13 cellular contexts compared by ENCODE assay signal in genomic region chr10:30803901-30804322, GRCh38.
DNase-seq lines count a peak whose midpoint lies in the region; ATAC-seq and TF ChIP-seq lines count a peak whose summit lies in the region.
"Had no signal": no experiment of that assay in that cellular context is flagged by ENCODE, and none has a peak within 500 bp of the region (broad histone marks: within the 10 kb centered on the region; RNA-seq: fewer than 3 reads in every experiment).

No MANE protein-coding gene starts in this region.

- peak overlapping the region in 1 of 3 experiments; percentile 20 for H3K4me3 Mint-ChIP-seq in nephron
- H3K4me3 Mint-ChIP-seq: activated CD4-positive, alpha-beta T cell treated with anti-CD3 and anti-CD28 coated beads, Interleukin-2, amount 10 ng/mL, durations not matched to agents 7 days and 5 days; GM23338 had no signal

- H3K9me3 Mint-ChIP-seq in nephron, result no peaks in the 10 kb centered on the region

- peak overlapping the region; percentile 75 to 100 (median 99) for H3K27ac Mint-ChIP-seq in nephron
- H3K27ac Mint-ChIP-seq: activated CD4-positive, alpha-beta T cell treated with anti-CD3 and anti-CD28 coated beads, Interleukin-2, amount 10 ng/mL, durations not matched to agents 7 days and 5 days; GM23338 had no signal

- no peaks in the 10 kb centered on the region for H3K36me3 Mint-ChIP-seq in nephron (ENCODE audit: low read depth)

- ATAC-seq in Right ventricle myocardium inferior, result peak; percentile 88
- no peak for ATAC-seq in HG03159 (IDR thresholded peaks at IDR 0.05; ENCODE audit: unreplicated experiment)
- ATAC-seq: GM23338 had no signal

- no peak overlapping the region for H3K4me3 ChIP-seq in fibroblast of mammary gland (ENCODE audit: control insufficient read depth, low read depth, low read length)
- H3K4me3 ChIP-seq: GM23338, smooth muscle cell had no signal

- TF ChIP-seq CTCF in fibroblast of mammary gland (conservative IDR thresholded peaks at IDR 0.05; ENCODE audit: control insufficient read depth, insufficient read depth, low read depth, low read length) (no peak), nephron (IDR thresholded peaks at IDR 0.05; ENCODE audit: unreplicated experiment in 3 of 3) (no peak)

- H3K27me3 Mint-ChIP-seq in nephron (ENCODE audit: low read depth), result no peaks in the 10 kb centered on the region
- H3K27me3 Mint-ChIP-seq: activated CD4-positive, alpha-beta T cell treated with anti-CD3 and anti-CD28 coated beads, Interleukin-2, amount 10 ng/mL, durations not matched to agents 7 days and 5 days had no signal

- intact Hi-C loops in Right ventricle myocardium inferior (cut with DNase I), result no loop called here
- intact Hi-C loops in cardiac septum (cut with DNase I), result no loop called here

- H3K4me1 Mint-ChIP-seq in nephron, result peaks cover 66% of the 10 kb centered on the region
- H3K4me1 Mint-ChIP-seq: GM23338 had no signal

- DNase-seq in Right ventricle myocardium inferior (ENCODE audit: missing footprints), result no peak
- no peak for DNase-seq in cardiac septum (ENCODE audit: low spot score)
- peak; percentile 99 for DNase-seq in fibroblast of mammary gland (ENCODE audit: low read depth)
- no peak for DNase-seq in amygdala (lab: John Stamatoyannopoulos, UW)
- no peak for DNase-seq in cerebellar cortex (ENCODE audit: low spot score)
- DNase-seq in NCI-H187 (lab: John Stamatoyannopoulos, UW), result no peak
- DNase-seq: activated CD4-positive, alpha-beta T cell treated with anti-CD3 and anti-CD28 coated beads, Interleukin-2, amount 10 ng/mL, durations not matched to agents 7 days and 5 days; activated naive CD4-positive, alpha-beta T cell; NCI-H69 had no signal
